Comparison of ENCODE assay signal across 8 cellular contexts in genomic region chr4:167233523-167234387, GRCh38. TPM values are rescaled to one million over a fixed set of nuclear protein-coding genes. Genes with fewer than 3 reads are reported as not detected.
A peak's percentile ranks its signal among the peaks of the same experiment; 100 is the strongest.
DNase-seq lines count a peak whose midpoint lies in the region; ATAC-seq and TF ChIP-seq lines count a peak whose summit lies in the region.

No MANE protein-coding gene starts in this region.

- H3K9ac ChIP-seq in PC-3 (ENCODE audit: low read length), result 0 out of 2 replicates have a peak overlapping the region, but pooled peaks have one; percentile 12

- CTCF ChIA-PET in PC-3 (lab: Charles Lee), result no interaction called here

- POLR2A ChIA-PET in PC-3 (lab: Charles Lee; ENCODE audit: unreplicated experiment), result interaction anchor here (0.5 to 0.9 kb wide), 2 partner anchors 15 to 968 kb away, joined by 3 to 6 read pairs; no protein-coding TSS in a partner anchor

- H3K27me3 Mint-ChIP-seq in nephron (ENCODE audit: low read depth), result peaks cover 48% of the 10 kb centered on the region

- H3K4me2 ChIP-seq in PC-3 (ENCODE audit: low read length), result peak overlapping the region; percentile 98

- TF ChIP-seq EP300 in esophagus muscularis mucosa (IDR thresholded peaks at IDR 0.05), result no peak

- H3K4me3 Mint-ChIP-seq in nephron, result peak overlapping the region; percentile 92 to 99 (median 96)

- H3K4me3 ChIP-seq in PC-3 (ENCODE audit: low read length) (peak overlapping the region; percentile 89), esophagus muscularis mucosa (peak overlapping the region; percentile 41 to 51 (median 48))

- WGBS in esophagus muscularis mucosa, result 2% methylated on average over 42 of the region's 47 CpGs

- intact Hi-C loops in PC-3 (cut with micrococcal nuclease) (loop anchor here (2.0 to 5.0 kb wide), 2 partner anchors 57 to 211 kb away; no protein-coding TSS in a partner anchor), esophagus muscularis mucosa (cut with DNase I) (no loop called here)

- DNase-seq in C1 segment of cervical spinal cord (lab: John Stamatoyannopoulos, UW), result peak in 11 of 14 donors; percentile 22 to 87 (median 72)
- DNase-seq in PC-3, result peak; percentile 26
- DNase-seq in esophagus muscularis mucosa (ENCODE audit: extremely low spot score), result no peak
- DNase-seq in activated naive CD4-positive, alpha-beta T cell treated with anti-CD3 and anti-CD28 coated beads, Interleukin-2, amount 50 U/mL, for 16 hours, result no peak
- no peak for DNase-seq in activated CD8-positive, alpha-beta memory T cell treated with anti-CD3 and anti-CD28 coated beads for 24 hours

- H3K27ac ChIP-seq in PC-3 (ENCODE audit: low read length), result no peak overlapping the region
- peak overlapping the region in 1 of 4 donors; percentile 9 for H3K27ac ChIP-seq in esophagus muscularis mucosa (replicated peaks in 1 of 4)

- TF ChIP-seq POLR2A in esophagus muscularis mucosa (IDR thresholded peaks at IDR 0.05; ENCODE audit: low read depth), result no peak

- H2AFZ ChIP-seq in PC-3 (ENCODE audit: low read length), result peak overlapping the region; percentile 99

- no peaks in the 10 kb centered on the region for H3K9me2 ChIP-seq in PC-3 (replicated peaks; ENCODE audit: low read length)

- H3K9me3 ChIP-seq in PC-3 (ENCODE audit: low read length) (no peaks in the 10 kb centered on the region), esophagus muscularis mucosa (no peaks in the 10 kb centered on the region)

- peak overlapping the region in 2 of 3 experiments; percentile 23 to 95 for H3K27ac Mint-ChIP-seq in nephron

- TF ChIP-seq CTCF in PC-3 (conservative IDR thresholded peaks at IDR 0.05; ENCODE audit: low read depth, low read length), result no peak
- TF ChIP-seq CTCF in esophagus muscularis mucosa (IDR thresholded peaks at IDR 0.05), result no peak
- TF ChIP-seq CTCF in nephron (IDR thresholded peaks at IDR 0.05; ENCODE audit: unreplicated experiment in 3 of 3), result no peak

- H3F3A ChIP-seq in PC-3 (ENCODE audit: low read length, unreplicated experiment), result no peaks in the 10 kb centered on the region

- no peaks in the 10 kb centered on the region for H3K9me3 Mint-ChIP-seq in nephron

- H4K20me1 ChIP-seq in PC-3 (ENCODE audit: low read length), result no peaks in the 10 kb centered on the region

- H3K36me3 ChIP-seq in PC-3 (ENCODE audit: low read depth, low read length) (no peaks in the 10 kb centered on the region), esophagus muscularis mucosa (no peaks in the 10 kb centered on the region)

- no TSS peak for BruUV-seq in PC-3 (replicated peaks; lab: Mats Ljungman, UMichigan)

- no peaks in the 10 kb centered on the region for H3K27me3 ChIP-seq in PC-3 (ENCODE audit: low read length)
- H3K27me3 ChIP-seq in esophagus muscularis mucosa, result peaks cover 0 to 39% (median 10%) of the 10 kb centered on the region in 4 donors

- ATAC-seq in GM21786 (IDR thresholded peaks at IDR 0.05; ENCODE audit: unreplicated experiment) (peak; percentile 62), PC-3 (peak; percentile 71), HG03565 (IDR thresholded peaks at IDR 0.05; ENCODE audit: unreplicated experiment) (no peak)

- peaks cover 12% of the 10 kb centered on the region for H3K4me1 Mint-ChIP-seq in nephron

- H3K4me1 ChIP-seq in PC-3 (ENCODE audit: insufficient read depth, low read length) (no peaks in the 10 kb centered on the region), esophagus muscularis mucosa (peaks cover 6 to 17% (median 16%) of the 10 kb centered on the region in 4 donors)

- no peaks in the 10 kb centered on the region for H3K36me3 Mint-ChIP-seq in nephron (ENCODE audit: low read depth)

- H3K79me2 ChIP-seq in PC-3 (ENCODE audit: low read length), result no peaks in the 10 kb centered on the region

RNA-seq across cellular contexts. Expression of gene SPOCK3, which starts 0.5 kb away (rescaled TPM):
- total RNA-seq in PC-3 (2014; rRNA removed) (1.9 and 2.2 TPM in 2 replicates), esophagus muscularis mucosa (1 to 10 TPM in 3 of 4 donors, under 1 TPM in 1; 0.52 to 5.0 (median 2.3) TPM)

Comparison
In these comparisons a context has a peak if more than half of its experiments do, and no peak if none do; other contexts are left out.
1. DNase-seq: peak in C1 segment of cervical spinal cord (11 of 14) and PC-3 (single experiment); none in esophagus muscularis mucosa (single experiment), activated naive CD4-positive, alpha-beta T cell treated with anti-CD3 and anti-CD28 coated beads, Interleukin-2, amount 50 U/mL, for 16 hours (single experiment) and activated CD8-positive, alpha-beta memory T cell treated with anti-CD3 and anti-CD28 coated beads for 24 hours (single experiment).